Comparison of ENCODE assay signal across 25 cellular contexts in genomic region chr22:36305813-36306212, GRCh38. TPM values are rescaled to one million over a fixed set of nuclear protein-coding genes. Genes with fewer than 3 reads are reported as not detected.
DNase-seq lines count a peak whose midpoint lies in the region; ATAC-seq and TF ChIP-seq lines count a peak whose summit lies in the region.
"Had no signal": no experiment of that assay in that cellular context is flagged by ENCODE, and none has a peak within 500 bp of the region (broad histone marks: within the 10 kb centered on the region; RNA-seq: fewer than 3 reads in every experiment).

No MANE protein-coding gene starts in this region.

- intact Hi-C loops in esophagus squamous epithelium (cut with DNase I) = loop anchor here (5.0 kb wide), 1 partner anchor 166 kb away; no protein-coding TSS in a partner anchor

- peaks cover 35 to 45% of the 10 kb centered on the region in 2 donors for H3K36me3 Mint-ChIP-seq in activated naive CD4-positive, alpha-beta T cell treated with anti-CD3 and anti-CD28 coated beads, Interleukin-2, amount 50 U/mL, for 72 hours

- H3K9me3 ChIP-seq in RWPE2 (ENCODE audit: severe bottlenecking) (no peaks in the 10 kb centered on the region), esophagus squamous epithelium (no peaks in the 10 kb centered on the region), stomach smooth muscle (ENCODE audit: control insufficient read depth in 2 of 2, low read length in 2 of 2) (no peaks in the 10 kb centered on the region), WERI-Rb-1 (ENCODE audit: severe bottlenecking) (no peaks in the 10 kb centered on the region)
- H3K9me3 ChIP-seq: left ventricle myocardium inferior, prostate gland had no signal

- H3K9ac ChIP-seq in stomach smooth muscle (ENCODE audit: low read length in 2 of 2) = no peak overlapping the region
- H3K9ac ChIP-seq: neural progenitor cell had no signal

- H3K36me3 ChIP-seq in RWPE2 (ENCODE audit: low read depth) (peaks cover 100% of the 10 kb centered on the region), esophagus squamous epithelium (peaks cover 89 to 100% (median 94%) of the 10 kb centered on the region in 3 donors), stomach smooth muscle (ENCODE audit: control insufficient read depth in 2 of 2, insufficient read depth in 2 of 2, low read length in 2 of 2) (peaks cover 83 to 87% of the 10 kb centered on the region in 2 donors), WERI-Rb-1 (peaks cover 78% of the 10 kb centered on the region)
- H3K36me3 ChIP-seq: neural progenitor cell had no signal

- H3K27ac Mint-ChIP-seq in activated naive CD4-positive, alpha-beta T cell treated with anti-CD3 and anti-CD28 coated beads, Interleukin-2, amount 50 U/mL, for 72 hours = peak overlapping the region; percentile 8 to 90
- H3K27ac Mint-ChIP-seq: GM23338, neural progenitor cell, type B pancreatic cell had no signal

- H3K27ac ChIP-seq in RWPE2 (ENCODE audit: poor library complexity, severe bottlenecking) = peak overlapping the region; percentile 53
- peak overlapping the region in 3 of 4 donors; percentile 39 to 50 (median 48) for H3K27ac ChIP-seq in esophagus squamous epithelium
- H3K27ac ChIP-seq in stomach smooth muscle (ENCODE audit: low read length) = peak overlapping the region; percentile 81
- H3K27ac ChIP-seq in WERI-Rb-1 = no peak overlapping the region
- H3K27ac ChIP-seq: foreskin keratinocyte, hepatocyte, neural progenitor cell, prostate gland had no signal

- H3K4me1 ChIP-seq in RWPE2 (ENCODE audit: insufficient read depth, poor library complexity, severe bottlenecking) (peaks cover 5% of the 10 kb centered on the region), esophagus squamous epithelium (peaks cover 0 to 6% (median 0%) of the 10 kb centered on the region in 3 donors), stomach smooth muscle (ENCODE audit: control insufficient read depth, insufficient read depth, low read length) (peaks cover 46% of the 10 kb centered on the region)
- H3K4me1 ChIP-seq: foreskin keratinocyte, neural progenitor cell had no signal

- no peak overlapping the region for H3K4me3 ChIP-seq in RWPE2 (ENCODE audit: severe bottlenecking)
- H3K4me3 ChIP-seq in esophagus squamous epithelium = no peak overlapping the region
- no peak overlapping the region for H3K4me3 ChIP-seq in stomach smooth muscle (ENCODE audit: low read length in 2 of 2)
- no peak overlapping the region for H3K4me3 ChIP-seq in WERI-Rb-1 (ENCODE audit: low read depth, low read length)
- H3K4me3 ChIP-seq: GM23338, hepatocyte, left ventricle myocardium inferior, neural progenitor cell, prostate gland had no signal

- 89 to 97% methylated on average over 11 to 18 of the region's 19 CpGs for WGBS in esophagus squamous epithelium, 2 donors

- TF ChIP-seq POLR2A in esophagus squamous epithelium (IDR thresholded peaks at IDR 0.05) = no peak

- no peaks in the 10 kb centered on the region for H3K9me3 Mint-ChIP-seq in activated naive CD4-positive, alpha-beta T cell treated with anti-CD3 and anti-CD28 coated beads, Interleukin-2, amount 50 U/mL, for 72 hours
- H3K9me3 Mint-ChIP-seq: GM23338; neural progenitor cell; stimulated activated naive CD8-positive, alpha-beta T cell treated with anti-CD3 and anti-CD28 coated beads, Interleukin-15, amount 100 ng/mL, for 72 hours; type B pancreatic cell had no signal

- H3K27me3 ChIP-seq in RWPE2 (ENCODE audit: insufficient read depth, poor library complexity, severe bottlenecking) (no peaks in the 10 kb centered on the region), esophagus squamous epithelium (no peaks in the 10 kb centered on the region), stomach smooth muscle (ENCODE audit: control insufficient read depth in 1 of 2, insufficient read depth in 2 of 2, low read length in 2 of 2) (no peaks in the 10 kb centered on the region), WERI-Rb-1 (ENCODE audit: insufficient read depth, low read depth, severe bottlenecking) (no peaks in the 10 kb centered on the region)
- H3K27me3 ChIP-seq: foreskin keratinocyte, hepatocyte, neural progenitor cell had no signal

- DNase-seq in activated naive CD4-positive, alpha-beta T cell treated with anti-CD3 and anti-CD28 coated beads, Interleukin-2, amount 50 U/mL, for 72 hours (ENCODE audit: low spot score in 2 of 2) = no peak
- DNase-seq in activated naive CD4-positive, alpha-beta T cell treated with anti-CD3 and anti-CD28 coated beads, Interleukin-2, amount 50 U/mL, for 16 hours = no peak
- DNase-seq in RWPE2 (ENCODE audit: low spot score) (no peak), esophagus squamous epithelium (lab: John Stamatoyannopoulos, UW) (no peak), HK-2 (ENCODE audit: unreplicated experiment) (no peak), WERI-Rb-1 (no peak)
- DNase-seq in stimulated activated CD4-positive, alpha-beta T cell treated with anti-CD3 and anti-CD28 coated beads, Interleukin-4, amount 100 ng/mL, for 4 hours = no peak
- DNase-seq: activated CD4-positive, alpha-beta T cell treated with anti-CD3 and anti-CD28 coated beads for 4 hours; activated CD8-positive, alpha-beta memory T cell treated with anti-CD3 and anti-CD28 coated beads, Interleukin-2, amount 50 U/mL, for 4 hours; activated gamma-delta T cell; central memory CD4-positive, alpha-beta T cell; foreskin keratinocyte; left ventricle myocardium inferior; NCI-H2081; PC-3; SIG-M5; small intestine; stimulated activated CD4-positive, alpha-beta T cell treated with anti-CD3 and anti-CD28 coated beads, Interleukin-2, amount 100 ng/mL, for 48 hours; stimulated activated naive CD8-positive, alpha-beta T cell treated with anti-CD3 and anti-CD28 coated beads, Interleukin-15, amount 100 ng/mL, for 72 hours had no signal

- no peak for TF ChIP-seq CTCF in RWPE2 (IDR thresholded peaks at IDR 0.05; ENCODE audit: poor library complexity, severe bottlenecking)
- TF ChIP-seq CTCF in esophagus squamous epithelium (IDR thresholded peaks at IDR 0.05) = no peak
- no peak for TF ChIP-seq CTCF in WERI-Rb-1 (IDR thresholded peaks at IDR 0.05; ENCODE audit: low read depth, low read length)

- ATAC-seq in activated naive CD4-positive, alpha-beta T cell treated with anti-CD3 and anti-CD28 coated beads, Interleukin-2, amount 50 U/mL, for 72 hours = no peak
- no peak for ATAC-seq in RWPE2 (ENCODE audit: low read depth)
- ATAC-seq: foreskin keratinocyte; GM23338; PC-3; stimulated activated naive CD8-positive, alpha-beta T cell treated with anti-CD3 and anti-CD28 coated beads, Interleukin-15, amount 100 ng/mL, for 72 hours had no signal

RNA-seq across cellular contexts. Expression of gene APOL1, which starts 52.9 kb away (rescaled TPM):
- total RNA-seq in activated naive CD4-positive, alpha-beta T cell treated with anti-CD3 and anti-CD28 coated beads, Interleukin-2, amount 50 U/mL, for 72 hours = 10 to 100 TPM; 27.2 to 40.5 TPM
- 10 to 100 TPM in 3 of 4 donors, 1 to 10 TPM in 1; 8.4 to 49.3 (median 20.6) TPM for total RNA-seq in esophagus squamous epithelium
- total RNA-seq: GM23338, PC-3 had no signal
